In genomic region chr14:97779140-97779539, GRCh38 we compare ENCODE assay signal across 28 cellular contexts.
"Had no signal": no experiment of that assay in that cellular context is flagged by ENCODE, and none has a peak within 500 bp of the region (broad histone marks: within the 10 kb centered on the region; RNA-seq: fewer than 3 reads in every experiment).

No MANE protein-coding gene starts in this region.

- H3K79me2 ChIP-seq: hepatocyte had no signal

- H3K9me3 Mint-ChIP-seq: activated CD4-positive, alpha-beta memory T cell treated with anti-CD3 and anti-CD28 coated beads for 36 hours; activated T-cell treated with anti-CD3 and anti-CD28 coated beads, Interleukin-2, amount 50 U/mL, for 24 hours; endodermal cell had no signal

- H3K4me1 ChIP-seq: colonic mucosa, foreskin keratinocyte, gastrocnemius medialis, heart right ventricle had no signal

- H3K4me3 ChIP-seq: colonic mucosa, gastrocnemius medialis, heart right ventricle, hepatocyte had no signal

- H3K36me3 Mint-ChIP-seq: activated CD4-positive, alpha-beta memory T cell treated with anti-CD3 and anti-CD28 coated beads for 36 hours had no signal

- H3K27ac ChIP-seq: brain microvascular endothelial cell, colonic mucosa, foreskin keratinocyte, gastrocnemius medialis, heart right ventricle, hepatocyte had no signal

- ATAC-seq: activated CD4-positive, alpha-beta T cell treated with anti-CD3 and anti-CD28 coated beads for 36 hours; activated T-cell treated with anti-CD3 and anti-CD28 coated beads, Interleukin-2, amount 50 U/mL, for 72 hours; esophagus mucosa; foreskin keratinocyte; gastrocnemius medialis; heart right ventricle had no signal

- FAIRE-seq: astrocyte, bronchial epithelial cell had no signal

- H3K27me3 Mint-ChIP-seq: activated CD4-positive, alpha-beta memory T cell treated with anti-CD3 and anti-CD28 coated beads for 36 hours; activated CD4-positive, alpha-beta T cell treated with anti-CD3 and anti-CD28 coated beads for 36 hours; activated CD4-positive, alpha-beta T cell treated with anti-CD3 and anti-CD28 coated beads, Interleukin-2, amount 10 ng/mL, durations not matched to agents 24 days and 14 days; activated naive CD8-positive, alpha-beta T cell; activated T-cell treated with anti-CD3 and anti-CD28 coated beads, Interleukin-2, amount 50 U/mL, for 24 hours had no signal

- H3K27me3 ChIP-seq: brain microvascular endothelial cell, colonic mucosa, foreskin keratinocyte, gastrocnemius medialis, hepatocyte had no signal

- H3K36me3 ChIP-seq: brain microvascular endothelial cell, colonic mucosa, gastrocnemius medialis, heart right ventricle had no signal

- H3K4me3 Mint-ChIP-seq: activated CD4-positive, alpha-beta memory T cell treated with anti-CD3 and anti-CD28 coated beads for 36 hours; activated CD4-positive, alpha-beta T cell treated with anti-CD3 and anti-CD28 coated beads for 36 hours; activated CD4-positive, alpha-beta T cell treated with anti-CD3 and anti-CD28 coated beads, Interleukin-2, amount 10 ng/mL, durations not matched to agents 24 days and 14 days; activated naive CD8-positive, alpha-beta T cell; activated T-cell treated with anti-CD3 and anti-CD28 coated beads, Interleukin-2, amount 50 U/mL, for 24 hours; activated T-cell treated with anti-CD3 and anti-CD28 coated beads, Interleukin-2, amount 50 U/mL, for 72 hours; endodermal cell had no signal

- H3K27ac Mint-ChIP-seq: activated CD4-positive, alpha-beta memory T cell treated with anti-CD3 and anti-CD28 coated beads for 36 hours; activated CD4-positive, alpha-beta T cell treated with anti-CD3 and anti-CD28 coated beads for 36 hours; activated CD4-positive, alpha-beta T cell treated with anti-CD3 and anti-CD28 coated beads, Interleukin-2, amount 10 ng/mL, durations not matched to agents 24 days and 14 days; activated T-cell treated with anti-CD3 and anti-CD28 coated beads, Interleukin-2, amount 50 U/mL, for 24 hours; activated T-cell treated with anti-CD3 and anti-CD28 coated beads, Interleukin-2, amount 50 U/mL, for 72 hours; endodermal cell had no signal

- H3K9me3 ChIP-seq: colonic mucosa, gastrocnemius medialis, heart right ventricle had no signal

- DNase-seq: activated CD4-positive, alpha-beta memory T cell treated with anti-CD3 and anti-CD28 coated beads for 36 hours; activated CD4-positive, alpha-beta T cell treated with anti-CD3 and anti-CD28 coated beads for 36 hours; activated CD4-positive, alpha-beta T cell treated with anti-CD3 and anti-CD28 coated beads, Interleukin-2, amount 10 ng/mL, durations not matched to agents 24 days and 14 days; activated CD4-positive, CD25-positive, alpha-beta regulatory T cell; activated CD4-positive, CD25-positive, alpha-beta regulatory T cell treated with anti-CD3 and anti-CD28 coated beads, Interleukin-2, amount 50 U/mL, for 72 hours; activated CD8-positive, alpha-beta memory T cell treated with anti-CD3 and anti-CD28 coated beads, Interleukin-2, amount 50 U/mL, for 48 hours; activated gamma-delta T cell treated with Interleukin-2 at 50 U/mL for 16 hours; activated naive CD4-positive, alpha-beta T cell treated with anti-CD3 and anti-CD28 coated beads, Interleukin-2, amount 50 U/mL, for 16 hours; activated naive CD4-positive, alpha-beta T cell treated with Interleukin-2 at 50 U/mL for 16 hours; activated T-cell treated with anti-CD3 and anti-CD28 coated beads for 4 hours; activated T-cell treated with anti-CD3 and anti-CD28 coated beads, Interleukin-2, amount 50 U/mL, for 24 hours; activated T-cell treated with anti-CD3 and anti-CD28 coated beads, Interleukin-2, amount 50 U/mL, for 72 hours; amniotic stem cell; anterior cingulate cortex; brain microvascular endothelial cell; colonic mucosa; effector memory CD4-positive, alpha-beta T cell; endodermal cell; foreskin keratinocyte; gastrocnemius medialis; glutamatergic neuron; heart right ventricle; T-helper 2 cell had no signal

- H3K4me2 ChIP-seq: hepatocyte had no signal

- H2AFZ ChIP-seq: hepatocyte had no signal

- H3K4me1 Mint-ChIP-seq: endodermal cell had no signal
